In the genomic region with DNA sequence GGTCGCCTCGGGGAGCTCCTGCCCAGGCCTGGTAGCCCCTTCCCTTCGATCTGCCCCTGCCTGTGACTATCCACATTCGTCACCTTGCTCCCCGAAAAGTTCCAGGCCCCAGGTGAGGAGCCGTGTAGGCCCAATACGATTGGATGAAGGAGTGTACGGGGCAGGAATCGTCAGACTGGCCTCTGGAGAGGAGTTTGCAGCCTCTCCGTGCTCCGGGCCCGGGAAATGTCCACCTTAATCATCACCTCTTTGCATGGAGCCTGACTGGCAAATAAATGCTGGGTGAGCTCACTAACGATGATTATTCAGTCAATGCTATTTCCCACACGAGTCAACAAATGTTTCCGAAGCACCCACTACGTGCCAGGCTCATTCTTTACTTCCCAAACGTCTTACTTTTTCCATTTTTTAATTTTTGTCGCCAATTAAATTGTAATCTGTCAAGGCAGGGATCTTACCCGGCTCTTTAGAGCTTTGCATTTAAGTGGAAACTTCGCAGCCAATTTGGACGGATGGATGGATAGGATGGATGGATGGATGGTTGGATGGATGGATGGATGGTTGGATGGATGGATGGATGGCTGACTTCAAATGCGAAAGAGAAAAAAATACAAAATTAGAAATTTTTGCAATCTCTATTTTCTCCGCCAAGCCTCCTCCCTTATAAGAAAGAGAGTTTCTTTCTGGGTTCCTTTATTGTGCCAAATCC, we compare ENCODE assay signal across 8 cellular contexts. TPM values are rescaled to one million over a fixed set of nuclear protein-coding genes. Genes with fewer than 3 reads are reported as not detected.
DNase-seq lines count a peak whose midpoint lies in the region; ATAC-seq, FAIRE-seq and TF ChIP-seq lines count a peak whose summit lies in the region.

No MANE protein-coding gene starts in this region.

- BruUV-seq in Calu3 (replicated peaks; lab: Mats Ljungman, UMichigan) (no TSS peak), GM12878 (replicated peaks; lab: Mats Ljungman, UMichigan) (no TSS peak)

- H3K36me3 ChIP-seq in GM12878 (ENCODE audit: control insufficient read depth in 2 of 2, insufficient read depth in 2 of 2, low read length in 1 of 2), result no peaks in the 10 kb centered on the region

- peak overlapping the region; percentile 83 for H3K9ac ChIP-seq in GM12878 (ENCODE audit: control insufficient read depth, insufficient read depth, low read length)

- H3K27ac ChIP-seq in GM12878 (ENCODE audit: control insufficient read depth, insufficient read depth), result peak overlapping the region; percentile 92

- CTCF ChIA-PET in Calu3 (lab: Charles Lee) (no interaction called here), GM12878 (lab: Yijun Ruan, JAX) (interaction anchor here (0.7 to 3.5 kb wide), 7 partner anchors 13 to 417 kb away, joined by 3 to 21 read pairs (median 5); partner anchors contain the start of gene TGDS)

- peak overlapping the region; percentile 71 for H3K4me3 Mint-ChIP-seq in Calu3 (ENCODE audit: low read depth, unreplicated experiment)
- peak overlapping the region; percentile 88 for H3K4me3 Mint-ChIP-seq in stimulated activated memory B cell treated with anti-CD40 and anti-IgM and Interleukin-4, amounts not matched to agents 10 μg/mL and 1 μg/mL and 100 μg/mL, for 72 hours

- H3K27me3 ChIP-seq in GM12878 (replicated peaks in 1 of 2; ENCODE audit: control insufficient read depth in 2 of 2, insufficient read depth in 2 of 2, low read length in 1 of 2), result no peaks in the 10 kb centered on the region

- H3K79me2 ChIP-seq in GM12878 (ENCODE audit: control insufficient read depth, insufficient read depth, low read length), result no peaks in the 10 kb centered on the region; the same call in 1 of the 2 replicates

- intact Hi-C loops in Calu3 (cut with micrococcal nuclease; ENCODE audit: unreplicated experiment), result no loop called here
- intact Hi-C loops in GM12878 (cut with micrococcal nuclease; ENCODE audit: unreplicated experiment), result no loop called here

- no peak for DNase-seq in Calu3
- DNase-seq in LoVo (ENCODE audit: low spot score), result peak; percentile 57
- DNase-seq in GM12878 (ENCODE audit: low read depth, low spot score), result peak; percentile 4
- no peak for DNase-seq in DMS79 treated with DMSO at 0.1 percent for 48 hours (lab: John Stamatoyannopoulos, UW)

- no peaks in the 10 kb centered on the region for H3K27me3 Mint-ChIP-seq in Calu3 (ENCODE audit: unreplicated experiment)
- H3K27me3 Mint-ChIP-seq in stimulated activated memory B cell treated with anti-CD40 and anti-IgM and Interleukin-4, amounts not matched to agents 10 μg/mL and 1 μg/mL and 100 μg/mL, for 72 hours, result no peaks in the 10 kb centered on the region

- H4K20me1 ChIP-seq in GM12878 (ENCODE audit: control insufficient read depth, insufficient read depth), result no peaks in the 10 kb centered on the region

- no peak for TF ChIP-seq CTCF in Calu3 (IDR thresholded peaks at IDR 0.05; ENCODE audit: unreplicated experiment)
- no peak for TF ChIP-seq CTCF in GM12878 (IDR thresholded peaks at IDR 0.05 in 2 of 3, conservative IDR thresholded peaks at IDR 0.05 in 1 of 3; ENCODE audit: control insufficient read depth in 2 of 3, extremely low read depth in 1 of 3, insufficient read depth in 1 of 3, low read depth in 3 of 3, low read length in 3 of 3)

- peak overlapping the region; percentile 98 for H2AFZ ChIP-seq in GM12878 (ENCODE audit: control insufficient read depth, low read depth, low read length)

- TF ChIP-seq EP300 in GM12878 (IDR thresholded peaks at IDR 0.05; ENCODE audit: borderline replicate concordance in 1 of 2, control insufficient read depth in 1 of 2, low read depth in 2 of 2, low read length in 2 of 2), result no peak

- no peak for TF ChIP-seq POLR2A in GM12878 (IDR thresholded peaks at IDR 0.05; ENCODE audit: low read depth, low read length)

- H3K9me3 Mint-ChIP-seq in Calu3 (ENCODE audit: low read depth, unreplicated experiment), result no peaks in the 10 kb centered on the region
- no peaks in the 10 kb centered on the region for H3K9me3 Mint-ChIP-seq in stimulated activated memory B cell treated with anti-CD40 and anti-IgM and Interleukin-4, amounts not matched to agents 10 μg/mL and 1 μg/mL and 100 μg/mL, for 72 hours

- no peak for TF ChIP-seq RAD21 in GM12878 (IDR thresholded peaks at IDR 0.05; ENCODE audit: insufficient read depth, low read depth, low read length)

- H3K4me3 ChIP-seq in GM12878, result peak overlapping the region; percentile 83

- SMC1A ChIA-PET in GM12878 (lab: Charles Lee; ENCODE audit: uncharacterized antibody, unreplicated experiment), result interaction anchor here (0.7 to 2.9 kb wide), 7 partner anchors 13 to 70 kb away, joined by 3 to 11 read pairs (median 4); partner anchors contain the start of gene TGDS

- ATAC-seq in GM21447 (IDR thresholded peaks at IDR 0.05; ENCODE audit: unreplicated experiment), result peak; percentile 11
- peak; percentile 34 for ATAC-seq in GM12878
- no peak for ATAC-seq in stimulated activated memory B cell treated with anti-CD40 and anti-IgM and Interleukin-4, amounts not matched to agents 10 μg/mL and 1 μg/mL and 100 μg/mL, for 72 hours
- ATAC-seq in HG03135 (IDR thresholded peaks at IDR 0.05; ENCODE audit: unreplicated experiment), result no peak

- RAD21 ChIA-PET in GM12878 (lab: Charles Lee; ENCODE audit: unreplicated experiment), result interaction anchor here (0.8 to 4.3 kb wide), 8 partner anchors 11 to 114 kb away, joined by 3 to 34 read pairs (median 5); partner anchors contain the start of gene TGDS

- POLR2A ChIA-PET in GM12878 (lab: Charles Lee), result interaction anchor here (0.6 to 3.9 kb wide), 6 partner anchors 42 to 121 kb away, joined by 3 to 22 read pairs (median 4); partner anchors contain the start of genes GPR180 and TGDS

- no peaks in the 10 kb centered on the region for H3K4me1 ChIP-seq in GM12878 (ENCODE audit: control insufficient read depth, insufficient read depth, low read length)

- no peaks in the 10 kb centered on the region for H3K9me3 ChIP-seq in GM12878 (replicated peaks; ENCODE audit: control insufficient read depth, insufficient read depth, low read length)

- no peak for FAIRE-seq in GM12878 (lab: Jason Lieb, UNC)
- FAIRE-seq in islet of Langerhans (lab: Jason Lieb, UNC), result peak; percentile 45

- in situ Hi-C loops in GM12878 (cut with MboI), result no loop called here

- H3K4me2 ChIP-seq in GM12878 (ENCODE audit: control insufficient read depth, insufficient read depth), result peak overlapping the region; percentile 97

- H3K27ac Mint-ChIP-seq in Calu3 (ENCODE audit: unreplicated experiment), result peak overlapping the region; percentile 94
- H3K27ac Mint-ChIP-seq in stimulated activated memory B cell treated with anti-CD40 and anti-IgM and Interleukin-4, amounts not matched to agents 10 μg/mL and 1 μg/mL and 100 μg/mL, for 72 hours, result peak overlapping the region; percentile 84

- peaks cover 13% of the 10 kb centered on the region for H3K36me3 Mint-ChIP-seq in Calu3 (ENCODE audit: insufficient read depth, unreplicated experiment)
- no peaks in the 10 kb centered on the region for H3K36me3 Mint-ChIP-seq in stimulated activated memory B cell treated with anti-CD40 and anti-IgM and Interleukin-4, amounts not matched to agents 10 μg/mL and 1 μg/mL and 100 μg/mL, for 72 hours

- 26% methylated on average over 23 of the region's 23 CpGs for WGBS in GM12878 (ENCODE audit: insufficient coverage, insufficient replicate concordance, low lambda C conversion rate, missing lambda C conversion rate)

- H3K4me1 Mint-ChIP-seq in Calu3 (ENCODE audit: low read depth, unreplicated experiment), result no peaks in the 10 kb centered on the region
- H3K4me1 Mint-ChIP-seq in stimulated activated memory B cell treated with anti-CD40 and anti-IgM and Interleukin-4, amounts not matched to agents 10 μg/mL and 1 μg/mL and 100 μg/mL, for 72 hours, result peaks cover 36% of the 10 kb centered on the region

TF ChIP-seq in GM12878, 131 proteins besides CTCF, POLR2A, EP300 and RAD21 (continues in another document):
- 0 out of 4 replicates have a peak, but pooled peaks of 1 of the 2 experiments have one; percentile 2 for TF ChIP-seq IKZF2 (IDR thresholded peaks at IDR 0.05)
- no peak for TF ChIP-seq MTA2 (IDR thresholded peaks at IDR 0.05; ENCODE audit: low read depth)

RNA-seq across cellular contexts. Expression of gene TGDS, which starts 45.8 kb away (rescaled TPM):
- total RNA-seq in Calu3 (2022) (4.1 and 5.0 TPM in 2 replicates), GM12878 (2014; rRNA removed) (16.2 and 19.1 TPM in 2 replicates), GM12878 (2014; rRNA removed; fragmentation: Illumina TruSeq; extraction: Trizol) (21.0 and 21.2 TPM in 2 replicates), GM12878 (2021) (11.2 and 13.1 TPM in 2 replicates)
- 43.5 and 45.4 TPM in 2 replicates for total RNA-seq in GM12878 (2013; cell fraction: nucleolus; rRNA removed)
- polyA plus RNA-seq in GM12878 (2011; ENCODE audit: low read depth), result 4.6 TPM
- polyA plus RNA-seq in GM12878 (2011; rRNA removed) (44.3 and 68.5 TPM in 2 replicates), GM12878 (2014; fragmentation: Illumina TruSeq; extraction: Trizol) (24.3 and 26.0 TPM in 2 replicates), GM12878 (2014; fragmentation: Nextera tagmentation; extraction: Ambion mirVana) (10 to 100 TPM; 28.1 to 42.7 TPM), GM12878 (2014; rRNA removed) (12.5 and 16.5 TPM in 2 replicates), GM12878 (2016; fragmentation: Nextera tagmentation; extraction: Ambion mirVana) (10 to 100 TPM; 23.4 to 24.9 TPM)
- polyA plus RNA-seq in GM12878 (2011; cell fraction: cytosol; rRNA removed), result 14.3 and 19.8 TPM in 2 replicates
- polyA plus RNA-seq in GM12878 (2011; cell fraction: nucleus; rRNA removed), result 25.7 and 29.7 TPM in 2 replicates
- 9.5 and 15.3 TPM in 2 replicates for polyA plus RNA-seq in GM12878 (2012)
- 16.4 and 29.3 TPM in 2 replicates for polyA minus RNA-seq in GM12878 (2011; rRNA and poly(A)+ RNA removed)
- 5.7 and 6.3 TPM in 2 replicates for polyA minus RNA-seq in GM12878 (2011; cell fraction: cytosol; rRNA and poly(A)+ RNA removed)
- polyA minus RNA-seq in GM12878 (2011; cell fraction: nucleus; rRNA and poly(A)+ RNA removed), result 24.1 and 25.1 TPM in 2 replicates

RNA-seq across cellular contexts. Expression of gene GPR180, which starts 51.5 kb away (rescaled TPM):
- 3.1 and 3.4 TPM in 2 replicates for total RNA-seq in Calu3 (2022)
- 16.8 TPM in 2 replicates for total RNA-seq in GM12878 (2013; cell fraction: nucleolus; rRNA removed)
- total RNA-seq in GM12878 (2014; rRNA removed), result 6.3 and 7.6 TPM in 2 replicates
- total RNA-seq in GM12878 (2014; rRNA removed; fragmentation: Illumina TruSeq; extraction: Trizol), result 7.0 and 7.6 TPM in 2 replicates
- total RNA-seq in GM12878 (2021), result 4.2 and 4.4 TPM in 2 replicates
- 1.7 TPM for polyA plus RNA-seq in GM12878 (2011; ENCODE audit: low read depth)
- polyA plus RNA-seq in GM12878 (2011; rRNA removed), result 5.5 and 8.4 TPM in 2 replicates
- 1.9 and 2.1 TPM in 2 replicates for polyA plus RNA-seq in GM12878 (2011; cell fraction: cytosol; rRNA removed)
- polyA plus RNA-seq in GM12878 (2011; cell fraction: nucleus; rRNA removed), result 4.4 TPM in 2 replicates
- polyA plus RNA-seq in GM12878 (2012), result 2.6 and 3.3 TPM in 2 replicates
- 5.1 and 6.3 TPM in 2 replicates for polyA plus RNA-seq in GM12878 (2014; fragmentation: Illumina TruSeq; extraction: Trizol)
- polyA plus RNA-seq in GM12878 (2014; fragmentation: Nextera tagmentation; extraction: Ambion mirVana), result 1 to 10 TPM; 1.6 to 1.8 TPM
- polyA plus RNA-seq in GM12878 (2014; rRNA removed), result 2.4 and 2.8 TPM in 2 replicates
- polyA plus RNA-seq in GM12878 (2016; fragmentation: Nextera tagmentation; extraction: Ambion mirVana), result 1 to 10 TPM; 5.8 to 7.2 TPM
- polyA minus RNA-seq in GM12878 (2011; rRNA and poly(A)+ RNA removed), result 7.3 and 9.4 TPM in 2 replicates
- polyA minus RNA-seq in GM12878 (2011; cell fraction: cytosol; rRNA and poly(A)+ RNA removed), result 3.1 and 3.3 TPM in 2 replicates
- polyA minus RNA-seq in GM12878 (2011; cell fraction: nucleus; rRNA and poly(A)+ RNA removed), result 5.6 and 8.9 TPM in 2 replicates

Comparison
In these comparisons a context has a peak if more than half of its experiments do, and no peak if none do; other contexts are left out.
1. DNase-seq: peak in LoVo (single experiment) and GM12878 (single experiment); none in Calu3 (single experiment) and DMS79 treated with DMSO at 0.1 percent for 48 hours (single experiment).
2. ATAC-seq: peak in GM21447 (single experiment) and GM12878 (single experiment); none in stimulated activated memory B cell treated with anti-CD40 and anti-IgM and Interleukin-4, amounts not matched to agents 10 μg/mL and 1 μg/mL and 100 μg/mL, for 72 hours (single experiment) and HG03135 (single experiment).